In the genomic region with DNA sequence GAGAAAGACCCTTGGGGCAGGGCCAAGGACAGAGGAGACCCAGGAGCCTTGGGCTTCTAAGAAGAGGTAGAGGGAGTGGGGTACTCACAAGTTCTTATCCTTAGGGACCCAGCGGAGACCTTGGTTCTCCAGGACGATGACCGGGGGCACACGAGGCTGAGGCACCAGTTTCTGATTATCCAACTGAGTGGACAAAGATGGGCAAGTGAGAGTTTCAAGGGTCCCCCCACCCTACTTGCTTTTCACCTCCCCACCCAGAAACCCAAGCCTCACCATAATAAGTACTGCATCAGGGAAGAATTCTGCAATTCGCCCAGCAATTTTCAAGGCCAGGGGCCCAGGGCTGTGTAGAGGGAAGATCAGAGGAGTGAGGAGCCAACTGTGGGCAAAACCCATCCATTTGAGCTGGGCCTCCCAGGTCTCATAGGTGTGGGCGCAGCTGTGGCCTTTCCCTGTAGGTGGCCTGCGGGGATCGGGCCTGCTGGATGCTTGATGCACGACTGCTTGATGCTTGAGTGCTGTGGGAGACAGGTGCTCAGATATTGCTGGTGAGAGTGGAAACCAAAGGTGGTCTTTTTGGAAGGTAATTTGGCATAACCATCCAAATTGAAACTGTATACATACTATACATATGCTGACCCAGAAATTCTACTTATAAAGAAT, we compare ENCODE assay signal across 1 cellular context.
A peak's percentile ranks its signal among the peaks of the same experiment; 100 is the strongest.
TF ChIP-seq lines count a peak whose summit lies in the region.

No MANE protein-coding gene starts in this region.

TF ChIP-seq in HepG2, 621 proteins besides CTCF, POLR2A, EP300 and RAD21 (continued from another document and continues in another):
- TF ChIP-seq, protein P1, sequence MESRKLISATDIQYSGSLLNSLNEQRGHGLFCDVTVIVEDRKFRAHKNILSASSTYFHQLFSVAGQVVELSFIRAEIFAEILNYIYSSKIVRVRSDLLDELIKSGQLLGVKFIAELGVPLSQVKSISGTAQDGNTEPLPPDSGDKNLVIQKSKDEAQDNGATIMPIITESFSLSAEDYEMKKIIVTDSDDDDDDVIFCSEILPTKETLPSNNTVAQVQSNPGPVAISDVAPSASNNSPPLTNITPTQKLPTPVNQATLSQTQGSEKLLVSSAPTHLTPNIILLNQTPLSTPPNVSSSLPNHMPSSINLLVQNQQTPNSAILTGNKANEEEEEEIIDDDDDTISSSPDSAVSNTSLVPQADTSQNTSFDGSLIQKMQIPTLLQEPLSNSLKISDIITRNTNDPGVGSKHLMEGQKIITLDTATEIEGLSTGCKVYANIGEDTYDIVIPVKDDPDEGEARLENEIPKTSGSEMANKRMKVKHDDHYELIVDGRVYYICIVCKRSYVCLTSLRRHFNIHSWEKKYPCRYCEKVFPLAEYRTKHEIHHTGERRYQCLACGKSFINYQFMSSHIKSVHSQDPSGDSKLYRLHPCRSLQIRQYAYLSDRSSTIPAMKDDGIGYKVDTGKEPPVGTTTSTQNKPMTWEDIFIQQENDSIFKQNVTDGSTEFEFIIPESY (CRISPR knock-in tag; IDR thresholded peaks at IDR 0.05): peak; percentile 9; the same call in 1 of the 2 replicates
- TF ChIP-seq ZNF331 (CRISPR knock-in tag; IDR thresholded peaks at IDR 0.05) (peak; percentile 75), ZNF558 (CRISPR knock-in tag; IDR thresholded peaks at IDR 0.05; ENCODE audit: borderline replicate concordance) (no peak), HIVEP1 (CRISPR knock-in tag; IDR thresholded peaks at IDR 0.05) (0 out of 2 replicates have a peak, but pooled peaks have one; percentile 52), TGIF2 (CRISPR knock-in tag; IDR thresholded peaks at IDR 0.05) (no peak), RFX5 (IDR thresholded peaks at IDR 0.05; ENCODE audit: low read depth, low read length) (no peak), SMAD3 (CRISPR knock-in tag; IDR thresholded peaks at IDR 0.05) (no peak), NFE2L2 (IDR thresholded peaks at IDR 0.05; ENCODE audit: low read length) (peak; percentile 8; the same call in 1 of the 2 replicates), ZNF7 (CRISPR knock-in tag; IDR thresholded peaks at IDR 0.05) (no peak), PHF8 (CRISPR knock-in tag; IDR thresholded peaks at IDR 0.05) (0 out of 2 replicates have a peak, but pooled peaks have one; percentile 50), NR2F6 (IDR thresholded peaks at IDR 0.05) (no peak), NR2F6 (CRISPR knock-in tag; IDR thresholded peaks at IDR 0.05) (no peak), CAMTA2 (CRISPR knock-in tag; IDR thresholded peaks at IDR 0.05; ENCODE audit: borderline replicate concordance) (peak; percentile 76; the same call in 1 of the 2 replicates), ELF3 (CRISPR knock-in tag; IDR thresholded peaks at IDR 0.05) (peak; percentile 65; the same call in 1 of the 2 replicates), RBM22 (optimal IDR thresholded peaks at IDR 0.05; ENCODE audit: low read length) (peak; percentile 80), ZSCAN12 (CRISPR knock-in tag; IDR thresholded peaks at IDR 0.05) (no peak), CBX5 (CRISPR knock-in tag; IDR thresholded peaks at IDR 0.05; ENCODE audit: borderline replicate concordance) (peak; percentile 82), MEIS2 (CRISPR knock-in tag; IDR thresholded peaks at IDR 0.05) (no peak), GPN1 (CRISPR knock-in tag; IDR thresholded peaks at IDR 0.05; ENCODE audit: borderline replicate concordance) (no peak), ZNF780A (CRISPR knock-in tag; IDR thresholded peaks at IDR 0.05) (no peak), MTF1 (CRISPR knock-in tag; IDR thresholded peaks at IDR 0.05) (no peak), RFX3 (CRISPR knock-in tag; IDR thresholded peaks at IDR 0.05) (no peak), SATB2 (CRISPR knock-in tag; IDR thresholded peaks at IDR 0.05) (no peak), FOXM1 (CRISPR knock-in tag; IDR thresholded peaks at IDR 0.05) (no peak), IKZF1 (IDR thresholded peaks at IDR 0.05) (no peak), ZNF839 (CRISPR knock-in tag; IDR thresholded peaks at IDR 0.05; ENCODE audit: borderline replicate concordance) (0 out of 2 replicates have a peak, but pooled peaks have one; percentile 44), SSRP1 (CRISPR knock-in tag; IDR thresholded peaks at IDR 0.05) (no peak), ZNF124 (CRISPR knock-in tag; IDR thresholded peaks at IDR 0.05) (no peak), PRPF4 (IDR thresholded peaks at IDR 0.05; ENCODE audit: low read depth, low read length, poor library complexity, severe bottlenecking) (peak; percentile 57), ZMYM3 (CRISPR knock-in tag; IDR thresholded peaks at IDR 0.05) (no peak), KLF6 (CRISPR knock-in tag; IDR thresholded peaks at IDR 0.05) (no peak), ZNF614 (CRISPR knock-in tag; IDR thresholded peaks at IDR 0.05; ENCODE audit: borderline replicate concordance) (peak; percentile 35; the same call in 1 of the 2 replicates), TMF1 (CRISPR knock-in tag; IDR thresholded peaks at IDR 0.05; ENCODE audit: low read depth) (no peak), ZFP37 (CRISPR knock-in tag; IDR thresholded peaks at IDR 0.05; ENCODE audit: borderline replicate concordance) (no peak), ERF (CRISPR knock-in tag; IDR thresholded peaks at IDR 0.05) (0 out of 2 replicates have a peak, but pooled peaks have one; percentile 37), SP140L (CRISPR knock-in tag; IDR thresholded peaks at IDR 0.05; ENCODE audit: borderline replicate concordance) (0 out of 2 replicates have a peak, but pooled peaks have one; percentile 5)
- TF ChIP-seq, protein P2, sequence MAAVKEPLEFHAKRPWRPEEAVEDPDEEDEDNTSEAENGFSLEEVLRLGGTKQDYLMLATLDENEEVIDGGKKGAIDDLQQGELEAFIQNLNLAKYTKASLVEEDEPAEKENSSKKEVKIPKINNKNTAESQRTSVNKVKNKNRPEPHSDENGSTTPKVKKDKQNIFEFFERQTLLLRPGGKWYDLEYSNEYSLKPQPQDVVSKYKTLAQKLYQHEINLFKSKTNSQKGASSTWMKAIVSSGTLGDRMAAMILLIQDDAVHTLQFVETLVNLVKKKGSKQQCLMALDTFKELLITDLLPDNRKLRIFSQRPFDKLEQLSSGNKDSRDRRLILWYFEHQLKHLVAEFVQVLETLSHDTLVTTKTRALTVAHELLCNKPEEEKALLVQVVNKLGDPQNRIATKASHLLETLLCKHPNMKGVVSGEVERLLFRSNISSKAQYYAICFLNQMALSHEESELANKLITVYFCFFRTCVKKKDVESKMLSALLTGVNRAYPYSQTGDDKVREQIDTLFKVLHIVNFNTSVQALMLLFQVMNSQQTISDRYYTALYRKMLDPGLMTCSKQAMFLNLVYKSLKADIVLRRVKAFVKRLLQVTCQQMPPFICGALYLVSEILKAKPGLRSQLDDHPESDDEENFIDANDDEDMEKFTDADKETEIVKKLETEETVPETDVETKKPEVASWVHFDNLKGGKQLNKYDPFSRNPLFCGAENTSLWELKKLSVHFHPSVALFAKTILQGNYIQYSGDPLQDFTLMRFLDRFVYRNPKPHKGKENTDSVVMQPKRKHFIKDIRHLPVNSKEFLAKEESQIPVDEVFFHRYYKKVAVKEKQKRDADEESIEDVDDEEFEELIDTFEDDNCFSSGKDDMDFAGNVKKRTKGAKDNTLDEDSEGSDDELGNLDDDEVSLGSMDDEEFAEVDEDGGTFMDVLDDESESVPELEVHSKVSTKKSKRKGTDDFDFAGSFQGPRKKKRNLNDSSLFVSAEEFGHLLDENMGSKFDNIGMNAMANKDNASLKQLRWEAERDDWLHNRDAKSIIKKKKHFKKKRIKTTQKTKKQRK (IDR thresholded peaks at IDR 0.05; ENCODE audit: low read length): no peak
- TF ChIP-seq, protein P3, sequence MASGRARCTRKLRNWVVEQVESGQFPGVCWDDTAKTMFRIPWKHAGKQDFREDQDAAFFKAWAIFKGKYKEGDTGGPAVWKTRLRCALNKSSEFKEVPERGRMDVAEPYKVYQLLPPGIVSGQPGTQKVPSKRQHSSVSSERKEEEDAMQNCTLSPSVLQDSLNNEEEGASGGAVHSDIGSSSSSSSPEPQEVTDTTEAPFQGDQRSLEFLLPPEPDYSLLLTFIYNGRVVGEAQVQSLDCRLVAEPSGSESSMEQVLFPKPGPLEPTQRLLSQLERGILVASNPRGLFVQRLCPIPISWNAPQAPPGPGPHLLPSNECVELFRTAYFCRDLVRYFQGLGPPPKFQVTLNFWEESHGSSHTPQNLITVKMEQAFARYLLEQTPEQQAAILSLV (CRISPR knock-in tag; IDR thresholded peaks at IDR 0.05; ENCODE audit: borderline replicate concordance): no peak
- TF ChIP-seq, protein P4, sequence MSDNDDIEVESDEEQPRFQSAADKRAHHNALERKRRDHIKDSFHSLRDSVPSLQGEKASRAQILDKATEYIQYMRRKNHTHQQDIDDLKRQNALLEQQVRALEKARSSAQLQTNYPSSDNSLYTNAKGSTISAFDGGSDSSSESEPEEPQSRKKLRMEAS (IDR thresholded peaks at IDR 0.05): no peak
- TF ChIP-seq, protein P5, sequence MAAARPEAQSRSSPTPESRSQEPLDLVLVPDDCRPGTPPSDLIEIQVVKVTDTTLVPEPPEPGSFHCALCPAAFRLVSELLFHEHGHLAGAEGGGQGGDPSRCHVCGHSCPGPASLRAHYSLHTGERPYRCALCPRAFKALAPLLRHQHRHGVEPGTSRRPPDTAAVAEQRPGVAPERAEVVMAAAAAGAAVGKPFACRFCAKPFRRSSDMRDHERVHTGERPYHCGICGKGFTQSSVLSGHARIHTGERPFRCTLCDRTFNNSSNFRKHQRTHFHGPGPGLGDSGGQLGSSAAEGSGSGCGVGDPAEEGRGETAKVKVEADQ (CRISPR knock-in tag; IDR thresholded peaks at IDR 0.05; ENCODE audit: borderline replicate concordance): 0 out of 2 replicates have a peak, but pooled peaks have one; percentile 73
- TF ChIP-seq, protein P6, sequence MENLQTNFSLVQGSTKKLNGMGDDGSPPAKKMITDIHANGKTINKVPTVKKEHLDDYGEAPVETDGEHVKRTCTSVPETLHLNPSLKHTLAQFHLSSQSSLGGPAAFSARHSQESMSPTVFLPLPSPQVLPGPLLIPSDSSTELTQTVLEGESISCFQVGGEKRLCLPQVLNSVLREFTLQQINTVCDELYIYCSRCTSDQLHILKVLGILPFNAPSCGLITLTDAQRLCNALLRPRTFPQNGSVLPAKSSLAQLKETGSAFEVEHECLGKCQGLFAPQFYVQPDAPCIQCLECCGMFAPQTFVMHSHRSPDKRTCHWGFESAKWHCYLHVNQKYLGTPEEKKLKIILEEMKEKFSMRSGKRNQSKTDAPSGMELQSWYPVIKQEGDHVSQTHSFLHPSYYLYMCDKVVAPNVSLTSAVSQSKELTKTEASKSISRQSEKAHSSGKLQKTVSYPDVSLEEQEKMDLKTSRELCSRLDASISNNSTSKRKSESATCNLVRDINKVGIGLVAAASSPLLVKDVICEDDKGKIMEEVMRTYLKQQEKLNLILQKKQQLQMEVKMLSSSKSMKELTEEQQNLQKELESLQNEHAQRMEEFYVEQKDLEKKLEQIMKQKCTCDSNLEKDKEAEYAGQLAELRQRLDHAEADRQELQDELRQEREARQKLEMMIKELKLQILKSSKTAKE (CRISPR knock-in tag; IDR thresholded peaks at IDR 0.05; ENCODE audit: borderline replicate concordance): no peak
- TF ChIP-seq, protein P7, sequence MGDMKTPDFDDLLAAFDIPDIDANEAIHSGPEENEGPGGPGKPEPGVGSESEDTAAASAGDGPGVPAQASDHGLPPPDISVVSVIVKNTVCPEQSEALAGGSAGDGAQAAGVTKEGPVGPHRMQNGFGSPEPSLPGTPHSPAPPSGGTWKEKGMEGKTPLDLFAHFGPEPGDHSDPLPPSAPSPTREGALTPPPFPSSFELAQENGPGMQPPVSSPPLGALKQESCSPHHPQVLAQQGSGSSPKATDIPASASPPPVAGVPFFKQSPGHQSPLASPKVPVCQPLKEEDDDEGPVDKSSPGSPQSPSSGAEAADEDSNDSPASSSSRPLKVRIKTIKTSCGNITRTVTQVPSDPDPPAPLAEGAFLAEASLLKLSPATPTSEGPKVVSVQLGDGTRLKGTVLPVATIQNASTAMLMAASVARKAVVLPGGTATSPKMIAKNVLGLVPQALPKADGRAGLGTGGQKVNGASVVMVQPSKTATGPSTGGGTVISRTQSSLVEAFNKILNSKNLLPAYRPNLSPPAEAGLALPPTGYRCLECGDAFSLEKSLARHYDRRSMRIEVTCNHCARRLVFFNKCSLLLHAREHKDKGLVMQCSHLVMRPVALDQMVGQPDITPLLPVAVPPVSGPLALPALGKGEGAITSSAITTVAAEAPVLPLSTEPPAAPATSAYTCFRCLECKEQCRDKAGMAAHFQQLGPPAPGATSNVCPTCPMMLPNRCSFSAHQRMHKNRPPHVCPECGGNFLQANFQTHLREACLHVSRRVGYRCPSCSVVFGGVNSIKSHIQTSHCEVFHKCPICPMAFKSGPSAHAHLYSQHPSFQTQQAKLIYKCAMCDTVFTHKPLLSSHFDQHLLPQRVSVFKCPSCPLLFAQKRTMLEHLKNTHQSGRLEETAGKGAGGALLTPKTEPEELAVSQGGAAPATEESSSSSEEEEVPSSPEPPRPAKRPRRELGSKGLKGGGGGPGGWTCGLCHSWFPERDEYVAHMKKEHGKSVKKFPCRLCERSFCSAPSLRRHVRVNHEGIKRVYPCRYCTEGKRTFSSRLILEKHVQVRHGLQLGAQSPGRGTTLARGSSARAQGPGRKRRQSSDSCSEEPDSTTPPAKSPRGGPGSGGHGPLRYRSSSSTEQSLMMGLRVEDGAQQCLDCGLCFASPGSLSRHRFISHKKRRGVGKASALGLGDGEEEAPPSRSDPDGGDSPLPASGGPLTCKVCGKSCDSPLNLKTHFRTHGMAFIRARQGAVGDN (CRISPR knock-in tag; IDR thresholded peaks at IDR 0.05): peak; percentile 74
